25 cellular contexts compared by ENCODE assay signal in the genomic region with DNA sequence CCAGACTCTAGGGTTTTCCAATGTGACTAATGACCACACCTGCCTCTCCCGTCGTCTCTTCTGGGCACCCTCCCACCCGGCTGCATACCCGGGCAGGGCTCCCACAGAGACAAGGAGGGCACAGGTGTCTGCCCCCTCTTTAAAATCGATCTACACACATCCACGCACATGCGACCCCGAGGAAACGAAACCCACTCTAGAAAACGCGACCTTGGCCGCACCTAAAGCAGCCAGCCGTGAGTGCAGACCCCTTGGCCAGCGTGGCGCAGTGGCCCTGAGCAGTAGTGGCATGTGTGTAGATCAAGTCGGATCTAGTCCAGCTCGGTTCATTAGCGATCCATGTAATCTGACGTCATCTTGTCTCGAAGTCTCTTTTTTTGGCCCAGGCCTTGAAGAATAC.
A peak's percentile ranks its signal among the peaks of the same experiment; 100 is the strongest.
DNase-seq lines count a peak whose midpoint lies in the region; ATAC-seq, FAIRE-seq and TF ChIP-seq lines count a peak whose summit lies in the region.
"Had no signal": no experiment of that assay in that cellular context is flagged by ENCODE, and none has a peak within 500 bp of the region (broad histone marks: within the 10 kb centered on the region; RNA-seq: fewer than 3 reads in every experiment).

No MANE protein-coding gene starts in this region.

- H3K4me3 Mint-ChIP-seq in CD4-positive, alpha-beta T cell: peak overlapping the region; percentile 15
- peak overlapping the region in 2 of 3 experiments; percentile 29 to 40 for H3K4me3 Mint-ChIP-seq in nephron
- no peak overlapping the region for H3K4me3 Mint-ChIP-seq in neural progenitor cell
- H3K4me3 Mint-ChIP-seq: B cell; CD4-positive, alpha-beta memory T cell; CD8-positive, alpha-beta memory T cell had no signal

- no peak for TF ChIP-seq CTCF in CD4-positive, alpha-beta T cell (IDR thresholded peaks at IDR 0.05)
- no peak for TF ChIP-seq CTCF in K562 (IDR thresholded peaks at IDR 0.05 in 2 of 3, conservative IDR thresholded peaks at IDR 0.05 in 1 of 3; ENCODE audit: insufficient read depth in 2 of 3, low read depth in 1 of 3, low read length in 3 of 3)
- TF ChIP-seq CTCF in nephron (IDR thresholded peaks at IDR 0.05; ENCODE audit: unreplicated experiment in 3 of 3): no peak
- no peak for TF ChIP-seq CTCF in neural progenitor cell (IDR thresholded peaks at IDR 0.05)
- no peak for TF ChIP-seq CTCF in foreskin keratinocyte (conservative IDR thresholded peaks at IDR 0.05)

- H3K9me1 ChIP-seq in K562 (ENCODE audit: control insufficient read depth, insufficient read depth, low read length): no peaks in the 10 kb centered on the region

- DNase-seq in CD4-positive, alpha-beta T cell: no peak
- no peak for DNase-seq in K562 (ENCODE audit: extremely low read depth in 1 of 4, low spot score in 3 of 4)
- DNase-seq in neural progenitor cell (ENCODE audit: low spot score): no peak
- no peak for DNase-seq in foreskin keratinocyte
- DNase-seq: AML-193; CD4-positive, alpha-beta memory T cell; CD8-positive, alpha-beta memory T cell; COR-L47; DMS 273 treated with DMSO at 0.1 percent for 48 hours; DMS153; DMS53; DMS79; DND-41; EL; GDM1 had no signal

- H2AFZ ChIP-seq in K562 (ENCODE audit: low read depth, low read length): no peak overlapping the region
- H2AFZ ChIP-seq in neural progenitor cell (replicated peaks): no peak overlapping the region

- no peaks in the 10 kb centered on the region for H4K20me1 ChIP-seq in K562 (replicated peaks; ENCODE audit: control insufficient read depth, insufficient read depth, low read length)
- H4K20me1 ChIP-seq in neural progenitor cell (ENCODE audit: low read depth): no peaks in the 10 kb centered on the region

- H3K79me2 ChIP-seq in K562 (ENCODE audit: control insufficient read depth, insufficient read depth, low read length) (no peaks in the 10 kb centered on the region), neural progenitor cell (ENCODE audit: low read depth) (no peaks in the 10 kb centered on the region)

- H3K36me3 ChIP-seq in K562 (ENCODE audit: control insufficient read depth, insufficient read depth, low read length): no peaks in the 10 kb centered on the region
- no peaks in the 10 kb centered on the region for H3K36me3 ChIP-seq in neural progenitor cell
- H3K36me3 ChIP-seq: BLaER1 treated with 17β-estradiol and CSF1 and Interleukin-3, amounts not matched to agents 10 nM and 100 nM had no signal

- H3F3A ChIP-seq in neural progenitor cell (ENCODE audit: low read depth): peaks cover 14% of the 10 kb centered on the region

- H3K9me3 Mint-ChIP-seq in CD4-positive, alpha-beta T cell: no peaks in the 10 kb centered on the region
- H3K9me3 Mint-ChIP-seq in nephron (no peaks in the 10 kb centered on the region), neural progenitor cell (no peaks in the 10 kb centered on the region)
- H3K9me3 Mint-ChIP-seq: CD4-positive, alpha-beta memory T cell; CD8-positive, alpha-beta memory T cell had no signal

- TF ChIP-seq RAD21 in K562 (CRISPR knock-in tag; conservative IDR thresholded peaks at IDR 0.05 in 1 of 2, IDR thresholded peaks at IDR 0.05 in 1 of 2): no peak

- CTCF ChIA-PET in CD4-positive, alpha-beta T cell (lab: Charles Lee): interaction anchor here (1.1 kb wide), 1 partner anchor 16 kb away, joined by 3 read pairs; no protein-coding TSS in a partner anchor
- CTCF ChIA-PET in K562 (lab: Yijun Ruan, JAX; ENCODE audit: low intra/inter-chr PET ratio): no interaction called here

- H3K9ac ChIP-seq in K562 (ENCODE audit: insufficient read depth in 1 of 2, low read depth in 2 of 2, low read length in 2 of 2) (no peak overlapping the region), neural progenitor cell (no peak overlapping the region)
- H3K9ac ChIP-seq: BLaER1 treated with 17β-estradiol and CSF1 and Interleukin-3, amounts not matched to agents 10 nM and 100 nM had no signal

- POLR2A ChIA-PET in CD4-positive, alpha-beta T cell (lab: Charles Lee): no interaction called here
- POLR2A ChIA-PET in K562 (lab: Yijun Ruan, JAX): interaction anchor here (0.8 to 0.9 kb wide), 2 partner anchors 10 to 12 kb away, joined by 4 read pairs; no protein-coding TSS in a partner anchor

- H3K27ac ChIP-seq in CD4-positive, alpha-beta T cell (ENCODE audit: low read depth, low read length): no peak overlapping the region
- H3K27ac ChIP-seq in K562 (ENCODE audit: extremely low read depth, low read depth, low read length) (no peak overlapping the region), neural progenitor cell (no peak overlapping the region), foreskin keratinocyte (no peak overlapping the region)
- H3K27ac ChIP-seq: A549; BLaER1 treated with 17β-estradiol and CSF1 and Interleukin-3, amounts not matched to agents 10 nM and 100 nM; C4-2B had no signal

- H3K27me3 ChIP-seq in CD4-positive, alpha-beta T cell (ENCODE audit: control insufficient read depth, insufficient read depth, low read length): no peaks in the 10 kb centered on the region
- H3K27me3 ChIP-seq in K562 (ENCODE audit: control insufficient read depth in 2 of 2, insufficient read depth in 2 of 2, low read length in 2 of 2): peaks cover 0 to 6% of the 10 kb centered on the region in 2 experiments; a peak in 1 of 5 replicates
- no peaks in the 10 kb centered on the region for H3K27me3 ChIP-seq in neural progenitor cell
- peaks cover 7% of the 10 kb centered on the region for H3K27me3 ChIP-seq in foreskin keratinocyte

- in situ Hi-C loops in K562 (cut with MboI): no loop called here

- TF ChIP-seq POLR2A in K562 (conservative IDR thresholded peaks at IDR 0.05): no peak

- intact Hi-C loops in CD4-positive, alpha-beta T cell (cut with DNase I, micrococcal nuclease): no loop called here
- intact Hi-C loops in K562 (cut with micrococcal nuclease): no loop called here

- H3K4me1 Mint-ChIP-seq in CD4-positive, alpha-beta T cell (ENCODE audit: low read depth): peaks cover 13% of the 10 kb centered on the region
- H3K4me1 Mint-ChIP-seq in nephron (peaks cover 10% of the 10 kb centered on the region), neural progenitor cell (peaks cover 38% of the 10 kb centered on the region)

- H3K4me3 ChIP-seq in K562 (no peak overlapping the region), neural progenitor cell (no peak overlapping the region)
- H3K4me3 ChIP-seq: A549; BLaER1 treated with 17β-estradiol and CSF1 and Interleukin-3, amounts not matched to agents 10 nM and 100 nM; GM12878 had no signal

- no peaks in the 10 kb centered on the region for H3K27me3 Mint-ChIP-seq in CD4-positive, alpha-beta T cell
- peaks cover 10% of the 10 kb centered on the region for H3K27me3 Mint-ChIP-seq in nephron (ENCODE audit: low read depth)
- peaks cover 4% of the 10 kb centered on the region for H3K27me3 Mint-ChIP-seq in neural progenitor cell (ENCODE audit: insufficient read depth, low read depth)
- H3K27me3 Mint-ChIP-seq: CD4-positive, alpha-beta memory T cell had no signal

- no peaks in the 10 kb centered on the region for H3K9me3 ChIP-seq in CD4-positive, alpha-beta T cell (ENCODE audit: control insufficient read depth, low read length)
- no peaks in the 10 kb centered on the region for H3K9me3 ChIP-seq in K562 (replicated peaks; ENCODE audit: control insufficient read depth, insufficient read depth, low read depth, low read length)
- H3K9me3 ChIP-seq in neural progenitor cell (ENCODE audit: low read depth): no peaks in the 10 kb centered on the region
- H3K9me3 ChIP-seq: A549; BLaER1 treated with 17β-estradiol and CSF1 and Interleukin-3, amounts not matched to agents 10 nM and 100 nM had no signal

- peak overlapping the region; percentile 30 for H3K27ac Mint-ChIP-seq in CD4-positive, alpha-beta T cell
- H3K27ac Mint-ChIP-seq in nephron (no peak overlapping the region), neural progenitor cell (peak overlapping the region; percentile 42)
- H3K27ac Mint-ChIP-seq: B cell; CD8-positive, alpha-beta memory T cell had no signal

- H3K4me2 ChIP-seq in K562 (ENCODE audit: insufficient read depth, low read length) (no peak overlapping the region), neural progenitor cell (no peak overlapping the region)
- H3K4me2 ChIP-seq: A549; BLaER1 treated with 17β-estradiol and CSF1 and Interleukin-3, amounts not matched to agents 10 nM and 100 nM had no signal

- H3K4me1 ChIP-seq in K562 (replicated peaks in 1 of 2; ENCODE audit: control insufficient read depth in 2 of 2, insufficient read depth in 2 of 2, low read length in 2 of 2) (peaks cover 0 to 30% of the 10 kb centered on the region in 2 experiments; a peak in 3 of 5 replicates), neural progenitor cell (peaks cover 29% of the 10 kb centered on the region), foreskin keratinocyte (no peaks in the 10 kb centered on the region)
- H3K4me1 ChIP-seq: A549 had no signal

- 70% methylated on average over 20 of the region's 20 CpGs for WGBS in K562 (ENCODE audit: insufficient coverage, low coverage, missing lambda C conversion rate)

- peaks cover 5% of the 10 kb centered on the region for H3K36me3 Mint-ChIP-seq in CD4-positive, alpha-beta T cell (ENCODE audit: low read depth)
- H3K36me3 Mint-ChIP-seq in nephron (ENCODE audit: low read depth): no peaks in the 10 kb centered on the region
- no peaks in the 10 kb centered on the region for H3K36me3 Mint-ChIP-seq in neural progenitor cell
- H3K36me3 Mint-ChIP-seq: CD4-positive, alpha-beta memory T cell had no signal

- FAIRE-seq in K562 (lab: Jason Lieb, UNC): no peak
- FAIRE-seq: A549, GM12878, GM12892, GM18507 had no signal

- BruUV-seq in K562 (replicated peaks; lab: Mats Ljungman, UMichigan): no TSS peak

- TF ChIP-seq EP300 in K562 (IDR thresholded peaks at IDR 0.05; ENCODE audit: low read length): no peak

- ATAC-seq in CD4-positive, alpha-beta T cell (ENCODE audit: poor library complexity): no peak
- no peak for ATAC-seq in K562
- no peak for ATAC-seq in GM19328 (IDR thresholded peaks at IDR 0.05; ENCODE audit: unreplicated experiment)
- ATAC-seq in foreskin keratinocyte: no peak
- no peak for ATAC-seq in HG02938 (IDR thresholded peaks at IDR 0.05; ENCODE audit: unreplicated experiment)
- ATAC-seq: A549, GM12878 had no signal

TF ChIP-seq in K562, 482 proteins besides CTCF, POLR2A, EP300 and RAD21:
- TF ChIP-seq POLR2G (IDR thresholded peaks at IDR 0.05; ENCODE audit: low read depth, low read length) (0 out of 2 replicates have a peak, but pooled peaks have one; percentile 5), ZNF232 (CRISPR knock-in tag; IDR thresholded peaks at IDR 0.05) (no peak)
- TF ChIP-seq, protein P1, sequence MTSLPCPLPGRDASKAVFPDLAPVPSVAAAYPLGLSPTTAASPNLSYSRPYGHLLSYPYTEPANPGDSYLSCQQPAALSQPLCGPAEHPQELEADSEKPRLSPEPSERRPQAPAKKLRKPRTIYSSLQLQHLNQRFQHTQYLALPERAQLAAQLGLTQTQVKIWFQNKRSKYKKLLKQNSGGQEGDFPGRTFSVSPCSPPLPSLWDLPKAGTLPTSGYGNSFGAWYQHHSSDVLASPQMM (CRISPR knock-in tag; IDR thresholded peaks at IDR 0.05): no peak

Comparison
In these comparisons a context has a peak if more than half of its experiments do, and no peak if none do; other contexts are left out.
1. H3K27ac Mint-ChIP-seq: peak in CD4-positive, alpha-beta T cell (single experiment) and neural progenitor cell (single experiment); none in nephron (0 of 3).